ENCODE assay signal across 11 cellular contexts in the genomic region with DNA sequence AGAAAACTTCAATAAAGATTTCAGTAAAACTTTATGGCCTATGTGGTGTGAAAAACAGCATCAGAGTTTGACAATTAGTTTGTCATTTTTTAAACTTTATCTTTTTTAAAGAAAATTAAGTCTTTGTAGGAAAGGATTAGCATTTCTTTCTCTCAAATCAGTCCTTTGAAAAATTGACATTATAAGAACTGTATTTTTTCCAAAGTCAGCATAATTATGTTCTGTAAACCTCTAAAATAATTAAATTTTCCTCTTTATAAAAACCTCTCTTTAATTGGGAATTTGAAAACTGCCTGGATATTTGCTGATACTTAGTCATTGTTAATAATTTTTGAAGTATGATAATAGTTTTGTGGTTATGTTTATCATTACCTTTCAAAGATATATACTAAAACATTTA.
"Had no signal": no experiment of that assay in that cellular context is flagged by ENCODE, and none has a peak within 500 bp of the region (broad histone marks: within the 10 kb centered on the region; RNA-seq: fewer than 3 reads in every experiment).

No MANE protein-coding gene starts in this region.

- H3K36me3 ChIP-seq: left lung, stomach, thyroid gland had no signal

- H3K4me1 ChIP-seq: left lung, stomach, thyroid gland had no signal

- H3K4me3 Mint-ChIP-seq: activated CD4-positive, alpha-beta memory T cell treated with anti-CD3 and anti-CD28 coated beads for 36 hours had no signal

- H3K27me3 Mint-ChIP-seq: activated CD4-positive, alpha-beta memory T cell treated with anti-CD3 and anti-CD28 coated beads for 36 hours had no signal

- H3K27me3 ChIP-seq: left lung, stomach, thyroid gland had no signal

- H3K27ac ChIP-seq: epithelial cell of prostate had no signal

- DNase-seq: activated CD4-positive, alpha-beta memory T cell treated with anti-CD3 and anti-CD28 coated beads for 36 hours; activated CD4-positive, alpha-beta T cell treated with anti-CD3 and anti-CD28 coated beads for 1 hour; activated CD8-positive, alpha-beta memory T cell treated with anti-CD3 and anti-CD28 coated beads, Interleukin-2, amount 50 U/mL, for 4 hours; caudate nucleus; effector memory CD4-positive, alpha-beta T cell; left lung; stimulated activated CD4-positive, alpha-beta T cell treated with anti-CD3 and anti-CD28 coated beads, Interleukin-4, amount 100 ng/mL, for 4 hours; stomach; T1000; thyroid gland had no signal

- H3K9me3 ChIP-seq: left lung, stomach, thyroid gland had no signal

- H3K27ac Mint-ChIP-seq: activated CD4-positive, alpha-beta memory T cell treated with anti-CD3 and anti-CD28 coated beads for 36 hours had no signal

- H3K4me3 ChIP-seq: left lung, stomach, thyroid gland had no signal
